ENCODE assay signal across 8 cellular contexts in genomic region chr11:33040862-33041453, GRCh38. TPM values are rescaled to one million over a fixed set of nuclear protein-coding genes. Genes with fewer than 3 reads are reported as not detected.
A peak's percentile ranks its signal among the peaks of the same experiment; 100 is the strongest.
DNase-seq lines count a peak whose midpoint lies in the region; ATAC-seq and TF ChIP-seq lines count a peak whose summit lies in the region.

No MANE protein-coding gene starts in this region.

- CTCF ChIA-PET in RWPE1 (lab: Yijun Ruan, JAX) = no interaction called here

- peaks cover 7 to 19% of the 10 kb centered on the region in 2 donors for H3K4me1 ChIP-seq in thoracic aorta (ENCODE audit: control insufficient read depth in 1 of 2, low read depth in 2 of 2)

- intact Hi-C loops in posterior vena cava (cut with DNase I) = no loop called here

- no peaks in the 10 kb centered on the region for H3K27me3 ChIP-seq in thoracic aorta (replicated peaks; ENCODE audit: insufficient read depth)

- H3K27ac ChIP-seq in RWPE1 (peak overlapping the region; percentile 60), thoracic aorta (peak overlapping the region in 1 of 2 donors; percentile 91)

- H3K27ac Mint-ChIP-seq in activated T-cell treated with anti-CD3 and anti-CD28 coated beads, Interleukin-2, amount 50 U/mL, for 24 hours = peak overlapping the region; percentile 95

- TF ChIP-seq CTCF in RWPE1 (conservative IDR thresholded peaks at IDR 0.05; ENCODE audit: low read depth) (no peak), fibroblast of villous mesenchyme (IDR thresholded peaks at IDR 0.05; ENCODE audit: insufficient read depth, low read depth, low read length) (no peak), thoracic aorta (IDR thresholded peaks at IDR 0.05) (no peak)

- peak overlapping the region; percentile 89 for H3K4me3 Mint-ChIP-seq in activated T-cell treated with anti-CD3 and anti-CD28 coated beads, Interleukin-2, amount 50 U/mL, for 24 hours

- no peaks in the 10 kb centered on the region for H3K27me3 Mint-ChIP-seq in activated T-cell treated with anti-CD3 and anti-CD28 coated beads, Interleukin-2, amount 50 U/mL, for 24 hours

- H3K4me3 ChIP-seq in fibroblast of villous mesenchyme (ENCODE audit: low read depth, low read length) (peak overlapping the region; percentile 83), thoracic aorta (peak overlapping the region; percentile 91)

- H3K9me3 Mint-ChIP-seq in activated T-cell treated with anti-CD3 and anti-CD28 coated beads, Interleukin-2, amount 50 U/mL, for 24 hours = no peaks in the 10 kb centered on the region

- no peaks in the 10 kb centered on the region for H3K36me3 ChIP-seq in thoracic aorta

- H3K9me3 ChIP-seq in thoracic aorta = no peaks in the 10 kb centered on the region

- no peak for ATAC-seq in thoracic aorta (ENCODE audit: insufficient number of reproducible peaks, low FRiP score, low read depth)
- no peak for ATAC-seq in HG03139 (IDR thresholded peaks at IDR 0.05; ENCODE audit: unreplicated experiment)
- ATAC-seq in GM19455 (IDR thresholded peaks at IDR 0.05; ENCODE audit: unreplicated experiment) = no peak

- H3K4me1 Mint-ChIP-seq in activated T-cell treated with anti-CD3 and anti-CD28 coated beads, Interleukin-2, amount 50 U/mL, for 24 hours (ENCODE audit: low read depth) = peaks cover 44% of the 10 kb centered on the region

- H3K36me3 Mint-ChIP-seq in activated T-cell treated with anti-CD3 and anti-CD28 coated beads, Interleukin-2, amount 50 U/mL, for 24 hours (ENCODE audit: low read depth) = peaks cover 34% of the 10 kb centered on the region

- no peak for DNase-seq in activated T-cell treated with anti-CD3 and anti-CD28 coated beads, Interleukin-2, amount 50 U/mL, for 24 hours
- DNase-seq in activated T-cell treated with anti-CD3 and anti-CD28 coated beads, Interleukin-2, amount 50 U/mL, for 48 hours = no peak
- DNase-seq in RWPE1 (ENCODE audit: low spot score) (no peak), fibroblast of villous mesenchyme (ENCODE audit: low read depth) (no peak), thoracic aorta (ENCODE audit: low spot score) (no peak), posterior vena cava (ENCODE audit: low spot score) (no peak)

- POLR2A ChIA-PET in RWPE1 (lab: Yijun Ruan, JAX; ENCODE audit: low non-redundant PET) = no interaction called here

RNA-seq across cellular contexts. Expression of gene TCP11L1, which starts 1.6 kb away (rescaled TPM):
- total RNA-seq in fibroblast of villous mesenchyme (32.5 and 37.1 TPM in 2 replicates), thoracic aorta (10 to 100 TPM; 49.2 to 62.7 TPM), posterior vena cava (10 to 100 TPM; 25.4 to 28.3 TPM)

RNA-seq across cellular contexts. Expression of gene DEPDC7, which starts 25.3 kb away (rescaled TPM):
- total RNA-seq in fibroblast of villous mesenchyme = 7.7 and 11.7 TPM in 2 replicates
- 1 to 10 TPM in 1 of 2 donors, not detected in 1; 1.1 TPM for total RNA-seq in thoracic aorta
- total RNA-seq in posterior vena cava = 1 to 10 TPM; 1.4 TPM
